19 cellular contexts compared by ENCODE assay signal in genomic region chr3:111932962-111933361, GRCh38. TPM values are rescaled to one million over a fixed set of nuclear protein-coding genes. Genes with fewer than 3 reads are reported as not detected.
DNase-seq lines count a peak whose midpoint lies in the region; ATAC-seq and TF ChIP-seq lines count a peak whose summit lies in the region.
"Had no signal": no experiment of that assay in that cellular context is flagged by ENCODE, and none has a peak within 500 bp of the region (broad histone marks: within the 10 kb centered on the region; RNA-seq: fewer than 3 reads in every experiment).

No MANE protein-coding gene starts in this region.

- H3K27me3 Mint-ChIP-seq in endothelial cell (ENCODE audit: unreplicated experiment) = no peaks in the 10 kb centered on the region

- H3K27me3 ChIP-seq in right atrium auricular region (no peaks in the 10 kb centered on the region), Karpas-422 (ENCODE audit: low read length) (no peaks in the 10 kb centered on the region)
- H3K27me3 ChIP-seq: BLaER1 had no signal

- no peaks in the 10 kb centered on the region for H3K36me3 ChIP-seq in right atrium auricular region
- H3K36me3 ChIP-seq in Karpas-422 (ENCODE audit: insufficient read depth, low read length) = no peaks in the 10 kb centered on the region

- peaks cover 19% of the 10 kb centered on the region for H3K4me1 Mint-ChIP-seq in endothelial cell (ENCODE audit: unreplicated experiment)
- H3K4me1 Mint-ChIP-seq: CD8-positive, alpha-beta memory T cell had no signal

- H3K4me1 ChIP-seq in right atrium auricular region = no peaks in the 10 kb centered on the region
- peaks cover 7% of the 10 kb centered on the region; the same call in 1 of the 2 replicates for H3K4me1 ChIP-seq in Karpas-422 (ENCODE audit: low read length)
- H3K4me1 ChIP-seq: BLaER1 had no signal

- H3K9me2 ChIP-seq in Karpas-422 (replicated peaks; ENCODE audit: insufficient read depth, low read length) = no peaks in the 10 kb centered on the region

- intact Hi-C loops in Right ventricle myocardium superior (cut with DNase I) = no loop called here

- no peak overlapping the region for H3K27ac ChIP-seq in right atrium auricular region
- H3K27ac ChIP-seq in Karpas-422 (ENCODE audit: low read length) = no peak overlapping the region
- H3K27ac ChIP-seq: BLaER1 had no signal

- H3K9me3 ChIP-seq in right atrium auricular region (no peaks in the 10 kb centered on the region), Karpas-422 (ENCODE audit: low read length) (no peaks in the 10 kb centered on the region)
- H3K9me3 ChIP-seq: BLaER1 had no signal

- no peak overlapping the region for H3K9ac ChIP-seq in Karpas-422 (ENCODE audit: low read length)
- H3K9ac ChIP-seq: BLaER1 had no signal

- no peak overlapping the region for H3K4me2 ChIP-seq in Karpas-422 (ENCODE audit: low read depth, low read length, poor library complexity, severe bottlenecking)
- H3K4me2 ChIP-seq: BLaER1, PC-9 had no signal

- H3K4me3 ChIP-seq in right atrium auricular region (no peak overlapping the region), Karpas-422 (ENCODE audit: low read length) (no peak overlapping the region)
- H3K4me3 ChIP-seq: BLaER1, PC-9 had no signal

- no peak overlapping the region for H2AFZ ChIP-seq in Karpas-422 (ENCODE audit: low read length)
- H2AFZ ChIP-seq: PC-9 had no signal

- ATAC-seq in Right ventricle myocardium superior (ENCODE audit: poor library complexity) = peak; percentile 29
- no peak for ATAC-seq in HG03378 (IDR thresholded peaks at IDR 0.05; ENCODE audit: unreplicated experiment)

- no peaks in the 10 kb centered on the region for H4K20me1 ChIP-seq in Karpas-422 (ENCODE audit: insufficient read depth, low read depth, low read length)
- H4K20me1 ChIP-seq: BLaER1 had no signal

- peak overlapping the region; percentile 27 for H3K27ac Mint-ChIP-seq in endothelial cell (ENCODE audit: unreplicated experiment)
- H3K27ac Mint-ChIP-seq: CD8-positive, alpha-beta memory T cell had no signal

- TF ChIP-seq CTCF in right atrium auricular region (IDR thresholded peaks at IDR 0.05) = no peak
- TF ChIP-seq CTCF in endothelial cell (IDR thresholded peaks at IDR 0.05; ENCODE audit: unreplicated experiment) = no peak

- DNase-seq in Right ventricle myocardium superior (no peak), right atrium auricular region (ENCODE audit: low spot score) (no peak), LoVo (ENCODE audit: low spot score) (peak; percentile 44), endothelial cell (ENCODE audit: low spot score) (no peak), pulmonary artery endothelial cell (ENCODE audit: low read depth, low spot score) (peak; percentile 58), Karpas-422 (no peak), T1000 (lab: John Stamatoyannopoulos, UW) (no peak)
- DNase-seq: CD8-positive, alpha-beta memory T cell; GF-D8; HCEC 1CT; Kasumi-1; NCI-H1417; NCI-H2029; NCI-H2171 treated with DMSO at 0.1 percent for 48 hours; NCI-H510A; NCI-H774; PC-9 had no signal

- no peak overlapping the region for H3K4me3 Mint-ChIP-seq in endothelial cell (ENCODE audit: unreplicated experiment)
- H3K4me3 Mint-ChIP-seq: CD8-positive, alpha-beta memory T cell had no signal

- H3K79me2 ChIP-seq in Karpas-422 (ENCODE audit: low read length) = no peaks in the 10 kb centered on the region

- no peaks in the 10 kb centered on the region for H3K9me3 Mint-ChIP-seq in endothelial cell (ENCODE audit: unreplicated experiment)
- H3K9me3 Mint-ChIP-seq: CD8-positive, alpha-beta memory T cell had no signal

- H3K36me3 Mint-ChIP-seq in endothelial cell (ENCODE audit: low read depth, unreplicated experiment) = peaks cover 27% of the 10 kb centered on the region

RNA-seq across cellular contexts. Expression of gene ABHD10, which starts 45.9 kb away (rescaled TPM):
- total RNA-seq in Right ventricle myocardium superior (59.0 TPM), right atrium auricular region (10 to 100 TPM; 15.3 to 20.8 TPM), endothelial cell (ENCODE audit: unreplicated experiment) (18.7 TPM), pulmonary artery endothelial cell (38.0 and 49.4 TPM in 2 replicates)
- total RNA-seq in Karpas-422 (2014; rRNA removed; shearing (Covaris generic); ENCODE audit: low replicate concordance) = 20.0 and 52.4 TPM in 2 replicates

Comparison
In these comparisons a context has a peak if more than half of its experiments do, and no peak if none do; other contexts are left out.
1. DNase-seq: peak in LoVo (single experiment) and pulmonary artery endothelial cell (single experiment); none in Right ventricle myocardium superior (single experiment), right atrium auricular region (single experiment), endothelial cell (single experiment), Karpas-422 (single experiment) and T1000 (single experiment).